Comparison of ENCODE assay signal across 13 cellular contexts in the genomic region with DNA sequence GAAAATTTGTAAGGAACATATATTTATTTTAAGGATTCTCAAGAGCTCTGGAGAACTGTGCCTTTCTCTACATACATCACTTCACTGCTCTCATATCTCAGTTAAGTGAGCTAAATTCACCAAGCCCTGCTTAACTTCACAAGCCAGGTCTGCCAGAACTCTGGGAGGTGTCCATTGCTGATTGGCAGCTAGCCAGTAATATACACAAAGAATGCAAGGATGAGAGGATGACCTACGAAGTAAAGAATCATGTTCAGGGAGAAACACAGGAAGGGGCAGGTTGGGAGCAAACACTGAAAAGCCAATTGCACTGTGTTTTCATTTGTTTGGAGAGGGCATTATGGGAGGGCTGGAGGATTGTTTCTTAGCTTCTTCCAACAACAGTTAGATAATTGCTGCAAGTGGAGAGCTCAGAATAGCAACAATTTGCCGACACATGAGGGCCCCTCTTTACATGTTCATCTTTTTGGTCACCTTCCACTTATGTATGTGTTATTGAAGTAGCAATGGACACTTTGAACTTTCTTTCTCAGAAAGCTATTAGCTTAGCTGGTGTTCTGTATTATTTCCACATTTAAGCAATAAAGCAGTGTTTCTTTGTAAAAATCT.
DNase-seq lines count a peak whose midpoint lies in the region; ATAC-seq and TF ChIP-seq lines count a peak whose summit lies in the region.
"Had no signal": no experiment of that assay in that cellular context is flagged by ENCODE, and none has a peak within 500 bp of the region (broad histone marks: within the 10 kb centered on the region; RNA-seq: fewer than 3 reads in every experiment).

No MANE protein-coding gene starts in this region.

- H4K20me1 ChIP-seq in PC-3 (ENCODE audit: low read length) (no peaks in the 10 kb centered on the region), smooth muscle cell (ENCODE audit: low read depth) (no peaks in the 10 kb centered on the region)

- H3K9me3 Mint-ChIP-seq in CD8-positive, alpha-beta memory T cell, result no peaks in the 10 kb centered on the region
- H3K9me3 Mint-ChIP-seq: activated naive CD4-positive, alpha-beta T cell treated with anti-CD3 and anti-CD28 coated beads, Interleukin-2, amount 50 U/mL, for 24 hours; T-helper 2 cell treated with Interferon-gamma antibody and Interleukin-4, amounts not matched to agents 5 μg/mL and 100 μg/mL, for 36 hours; type B pancreatic cell had no signal

- H3K4me3 ChIP-seq in PC-3 (ENCODE audit: low read length), result no peak overlapping the region
- H3K4me3 ChIP-seq in gastroesophageal sphincter, result no peak overlapping the region
- no peak overlapping the region for H3K4me3 ChIP-seq in smooth muscle cell
- H3K4me3 ChIP-seq in tibial nerve, result no peak overlapping the region
- no peak overlapping the region for H3K4me3 ChIP-seq in CD8-positive, alpha-beta memory T cell (ENCODE audit: low read length)
- H3K4me3 ChIP-seq: mucosa of descending colon had no signal

- H3K9me2 ChIP-seq in PC-3 (replicated peaks; ENCODE audit: low read length), result no peaks in the 10 kb centered on the region

- CTCF ChIA-PET in PC-3 (lab: Charles Lee), result no interaction called here
- CTCF ChIA-PET in CD8-positive, alpha-beta memory T cell (lab: Charles Lee), result interaction anchor here (5.0 kb wide), 1 partner anchor 9 kb away, joined by 37 read pairs; no protein-coding TSS in a partner anchor

- no peaks in the 10 kb centered on the region for H3K9me3 ChIP-seq in PC-3 (ENCODE audit: low read length)
- peaks cover 0 to 4% (median 0%) of the 10 kb centered on the region in 3 donors for H3K9me3 ChIP-seq in gastroesophageal sphincter
- H3K9me3 ChIP-seq in smooth muscle cell (replicated peaks; ENCODE audit: low read depth), result no peaks in the 10 kb centered on the region
- peaks cover 0 to 5% (median 0%) of the 10 kb centered on the region in 4 donors for H3K9me3 ChIP-seq in tibial nerve
- H3K9me3 ChIP-seq in CD8-positive, alpha-beta memory T cell (ENCODE audit: low read length), result no peaks in the 10 kb centered on the region
- H3K9me3 ChIP-seq: mucosa of descending colon had no signal

- no peak for TF ChIP-seq CTCF in PC-3 (conservative IDR thresholded peaks at IDR 0.05; ENCODE audit: low read depth, low read length)
- no peak for TF ChIP-seq CTCF in gastroesophageal sphincter (IDR thresholded peaks at IDR 0.05)
- no peak for TF ChIP-seq CTCF in smooth muscle cell (IDR thresholded peaks at IDR 0.05; ENCODE audit: borderline replicate concordance, insufficient read depth, poor library complexity, severe bottlenecking)
- TF ChIP-seq CTCF in tibial nerve (IDR thresholded peaks at IDR 0.05), result no peak

- no peaks in the 10 kb centered on the region for H3K27me3 Mint-ChIP-seq in CD8-positive, alpha-beta memory T cell
- H3K27me3 Mint-ChIP-seq: activated naive CD4-positive, alpha-beta T cell treated with anti-CD3 and anti-CD28 coated beads, Interleukin-2, amount 50 U/mL, for 24 hours; type B pancreatic cell had no signal

- H3K4me1 ChIP-seq in PC-3 (ENCODE audit: insufficient read depth, low read length) (peaks cover 11% of the 10 kb centered on the region), gastroesophageal sphincter (peaks cover 8 to 47% (median 11%) of the 10 kb centered on the region in 3 donors), smooth muscle cell (ENCODE audit: low read depth) (peaks cover 4% of the 10 kb centered on the region), tibial nerve (peaks cover 0 to 30% (median 5%) of the 10 kb centered on the region in 4 donors)
- H3K4me1 ChIP-seq in CD8-positive, alpha-beta memory T cell (ENCODE audit: insufficient read depth, low read length), result no peaks in the 10 kb centered on the region

- DNase-seq in SHP77 (lab: John Stamatoyannopoulos, UW), result peak; percentile 2 to 34
- no peak for DNase-seq in SHP77 treated with DMSO at 0.1 percent for 48 hours (lab: John Stamatoyannopoulos, UW)
- peak; percentile 78 for DNase-seq in PC-3
- DNase-seq in smooth muscle cell (lab: John Stamatoyannopoulos, UW; ENCODE audit: unreplicated experiment), result no peak
- DNase-seq in NK-92 (lab: John Stamatoyannopoulos, UW; ENCODE audit: unreplicated experiment), result no peak
- DNase-seq in tibial nerve (ENCODE audit: low spot score in 2 of 2), result no peak
- DNase-seq in CD8-positive, alpha-beta memory T cell, result no peak
- DNase-seq: hippocampal formation, mucosa of descending colon had no signal

- WGBS in gastroesophageal sphincter (ENCODE audit: low coverage in 1 of 2), 2 donors, result 15 to 19% methylated on average over 2 of the region's 2 CpGs
- WGBS in smooth muscle cell (ENCODE audit: low lambda C conversion rate), result 65% methylated on average over 2 of the region's 2 CpGs
- WGBS in tibial nerve, 2 donors, result 47 to 64% methylated on average over 2 of the region's 2 CpGs

- no peaks in the 10 kb centered on the region for H3K27me3 ChIP-seq in PC-3 (ENCODE audit: low read length)
- H3K27me3 ChIP-seq in gastroesophageal sphincter, result no peaks in the 10 kb centered on the region
- no peaks in the 10 kb centered on the region for H3K27me3 ChIP-seq in smooth muscle cell (ENCODE audit: low read depth)
- H3K27me3 ChIP-seq in tibial nerve, result no peaks in the 10 kb centered on the region
- H3K27me3 ChIP-seq in CD8-positive, alpha-beta memory T cell (ENCODE audit: insufficient read depth, low read length, poor library complexity, severe bottlenecking), result no peaks in the 10 kb centered on the region

- no peaks in the 10 kb centered on the region for H3F3A ChIP-seq in PC-3 (ENCODE audit: low read length, unreplicated experiment)
- no peaks in the 10 kb centered on the region for H3F3A ChIP-seq in smooth muscle cell (ENCODE audit: low read depth)

- H3K79me2 ChIP-seq in PC-3 (ENCODE audit: low read length) (no peaks in the 10 kb centered on the region), smooth muscle cell (ENCODE audit: low read depth) (no peaks in the 10 kb centered on the region)

- POLR2A ChIA-PET in PC-3 (lab: Charles Lee; ENCODE audit: unreplicated experiment), result interaction anchor here (0.7 kb wide), 2 partner anchors 117 to 182 kb away, joined by 4 to 5 read pairs; no protein-coding TSS in a partner anchor
- POLR2A ChIA-PET in CD8-positive, alpha-beta memory T cell (lab: Charles Lee), result no interaction called here

- ATAC-seq in PC-3 (peak; percentile 66), gastroesophageal sphincter (no peak)
- ATAC-seq: mucosa of descending colon had no signal

- H2AFZ ChIP-seq in PC-3 (ENCODE audit: low read length) (0 out of 2 replicates have a peak overlapping the region, but pooled peaks have one; percentile 21), smooth muscle cell (ENCODE audit: low read depth) (peak overlapping the region; percentile 21)

- TF ChIP-seq POLR2A in gastroesophageal sphincter (IDR thresholded peaks at IDR 0.05) (no peak), tibial nerve (IDR thresholded peaks at IDR 0.05) (no peak)

- H3K27ac ChIP-seq in PC-3 (ENCODE audit: low read length), result peak overlapping the region; percentile 21
- H3K27ac ChIP-seq in gastroesophageal sphincter, result peak overlapping the region in 3 of 4 donors; percentile 1 to 35 (median 29)
- H3K27ac ChIP-seq in smooth muscle cell (ENCODE audit: low read depth), result no peak overlapping the region
- peak overlapping the region in 1 of 4 donors; percentile 36 for H3K27ac ChIP-seq in tibial nerve
- no peak overlapping the region for H3K27ac ChIP-seq in CD8-positive, alpha-beta memory T cell (ENCODE audit: low read depth, low read length)

- H3K4me1 Mint-ChIP-seq in CD8-positive, alpha-beta memory T cell, result peaks cover 13 to 17% (median 16%) of the 10 kb centered on the region in 3 donors
- H3K4me1 Mint-ChIP-seq: activated naive CD4-positive, alpha-beta T cell treated with anti-CD3 and anti-CD28 coated beads, Interleukin-2, amount 50 U/mL, for 24 hours had no signal

- BruUV-seq in PC-3 (replicated peaks; lab: Mats Ljungman, UMichigan), result no TSS peak

- H3K4me3 Mint-ChIP-seq in CD8-positive, alpha-beta memory T cell, result no peak overlapping the region
- H3K4me3 Mint-ChIP-seq: activated naive CD4-positive, alpha-beta T cell treated with anti-CD3 and anti-CD28 coated beads, Interleukin-2, amount 50 U/mL, for 24 hours; T-helper 2 cell treated with Interferon-gamma antibody and Interleukin-4, amounts not matched to agents 5 μg/mL and 100 μg/mL, for 36 hours; type B pancreatic cell had no signal

- H3K36me3 ChIP-seq in PC-3 (ENCODE audit: low read depth, low read length), result no peaks in the 10 kb centered on the region
- no peaks in the 10 kb centered on the region for H3K36me3 ChIP-seq in gastroesophageal sphincter
- H3K36me3 ChIP-seq in smooth muscle cell (ENCODE audit: low read depth), result no peaks in the 10 kb centered on the region
- peaks cover 0 to 2% (median 0%) of the 10 kb centered on the region in 3 donors for H3K36me3 ChIP-seq in tibial nerve
- no peaks in the 10 kb centered on the region for H3K36me3 ChIP-seq in CD8-positive, alpha-beta memory T cell (ENCODE audit: insufficient read depth, low read length)

- H3K4me2 ChIP-seq in PC-3 (ENCODE audit: low read length) (no peak overlapping the region), smooth muscle cell (no peak overlapping the region)

- intact Hi-C loops in PC-3 (cut with micrococcal nuclease), result no loop called here

- H3K27ac Mint-ChIP-seq in CD8-positive, alpha-beta memory T cell, result peak overlapping the region in 3 of 8 donors; percentile 4 to 59 (median 16)
- H3K27ac Mint-ChIP-seq: activated naive CD4-positive, alpha-beta T cell treated with anti-CD3 and anti-CD28 coated beads, Interleukin-2, amount 50 U/mL, for 24 hours; T-helper 2 cell treated with Interferon-gamma antibody and Interleukin-4, amounts not matched to agents 5 μg/mL and 100 μg/mL, for 36 hours; type B pancreatic cell had no signal

- TF ChIP-seq EP300 in gastroesophageal sphincter (IDR thresholded peaks at IDR 0.05) (no peak), tibial nerve (IDR thresholded peaks at IDR 0.05) (no peak)

- H3K9ac ChIP-seq in PC-3 (ENCODE audit: low read length) (no peak overlapping the region), smooth muscle cell (ENCODE audit: low read depth) (no peak overlapping the region)

- peaks cover 0 to 3% (median 0%) of the 10 kb centered on the region in 3 donors for H3K36me3 Mint-ChIP-seq in CD8-positive, alpha-beta memory T cell
- H3K36me3 Mint-ChIP-seq: activated naive CD4-positive, alpha-beta T cell treated with anti-CD3 and anti-CD28 coated beads, Interleukin-2, amount 50 U/mL, for 24 hours; type B pancreatic cell had no signal

Comparison
In these comparisons a context has a peak if more than half of its experiments do, and no peak if none do; other contexts are left out.
1. DNase-seq: peak in SHP77 (2 of 2) and PC-3 (single experiment); none in SHP77 treated with DMSO at 0.1 percent for 48 hours (single experiment), smooth muscle cell (single experiment), NK-92 (single experiment), tibial nerve (0 of 2) and CD8-positive, alpha-beta memory T cell (0 of 5).
2. H3K27ac ChIP-seq: peak in PC-3 (single experiment) and gastroesophageal sphincter (3 of 4); none in smooth muscle cell (single experiment) and CD8-positive, alpha-beta memory T cell (single experiment).